ENCODE assay signal across 13 cellular contexts in the genomic region with DNA sequence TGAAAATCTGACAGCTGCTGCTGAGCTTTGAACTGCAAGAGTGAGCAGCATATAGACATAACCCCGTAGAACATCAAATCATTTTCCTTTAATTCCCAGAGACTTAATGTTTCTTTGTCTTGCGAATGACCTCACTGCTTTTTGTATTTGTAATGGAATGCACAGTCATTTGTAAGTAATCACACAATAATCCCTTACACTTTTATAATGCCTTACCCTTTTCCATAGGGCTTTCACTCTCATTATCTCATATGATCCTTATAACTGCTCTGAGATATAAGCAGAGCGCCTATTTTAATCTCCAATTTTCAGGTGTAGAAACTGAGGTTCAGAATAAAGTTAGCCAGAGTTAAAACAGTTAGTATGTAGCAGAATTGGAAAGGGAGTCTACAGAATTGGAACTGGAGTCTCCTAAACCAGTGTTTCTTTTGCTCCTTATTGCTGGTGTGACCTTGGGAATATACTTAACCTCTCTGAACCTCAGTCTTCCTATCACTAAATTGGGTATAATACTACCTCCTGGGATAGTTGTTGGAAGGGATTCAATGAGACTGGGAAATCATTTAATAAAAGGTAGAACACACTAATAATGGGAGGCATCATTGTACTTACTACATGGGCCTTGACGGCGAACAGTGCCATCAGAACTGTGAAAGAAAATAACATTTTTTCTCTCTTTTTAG. TPM values are rescaled to one million over a fixed set of nuclear protein-coding genes. Genes with fewer than 3 reads are reported as not detected.
DNase-seq lines count a peak whose midpoint lies in the region; ATAC-seq and TF ChIP-seq lines count a peak whose summit lies in the region.
"Had no signal": no experiment of that assay in that cellular context is flagged by ENCODE, and none has a peak within 500 bp of the region (broad histone marks: within the 10 kb centered on the region; RNA-seq: fewer than 3 reads in every experiment).

No MANE protein-coding gene starts in this region.

- H4K8ac ChIP-seq in mesenchymal stem cell (ENCODE audit: low read length): no peak overlapping the region

- WGBS in mesenchymal stem cell: 94% methylated on average over 4 of the region's 5 CpGs
- 76 to 94% methylated on average over 3 to 5 of the region's 5 CpGs for WGBS in transverse colon (ENCODE audit: low coverage in 1 of 2), 2 donors

- H2BK120ac ChIP-seq in mesenchymal stem cell (ENCODE audit: low read depth, low read length): peak overlapping the region; percentile 42

- peak overlapping the region; percentile 55 for H3K9ac ChIP-seq in mesenchymal stem cell (ENCODE audit: low read length)

- no peak overlapping the region for H3K23ac ChIP-seq in mesenchymal stem cell (ENCODE audit: low read length in 2 of 2)

- ATAC-seq in left cardiac atrium (no peak), HG03196 (IDR thresholded peaks at IDR 0.05; ENCODE audit: unreplicated experiment) (no peak), GM21786 (IDR thresholded peaks at IDR 0.05; ENCODE audit: unreplicated experiment) (no peak)

- DNase-seq in cardiac muscle cell (ENCODE audit: low read depth in 1 of 2, low spot score in 1 of 2): no peak
- DNase-seq in left cardiac atrium: no peak
- DNase-seq in astrocyte of the spinal cord (ENCODE audit: low read depth, low spot score): peak; percentile 72
- peak; percentile 70 for DNase-seq in mesenchymal stem cell
- no peak for DNase-seq in transverse colon
- DNase-seq in WERI-Rb-1: no peak
- DNase-seq: activated CD4-positive, CD25-positive, alpha-beta regulatory T cell; DMS 273 treated with DMSO at 0.1 percent for 48 hours; NCI-H1436 treated with DMSO at 0.1 percent for 48 hours; NCI-H748 treated with DMSO at 0.1 percent for 48 hours had no signal

- no peak overlapping the region for H2BK15ac ChIP-seq in mesenchymal stem cell (ENCODE audit: low read depth, poor library complexity, severe bottlenecking)

- peak overlapping the region; percentile 97 for H2AK5ac ChIP-seq in mesenchymal stem cell (ENCODE audit: low read length, severe bottlenecking)

- TF ChIP-seq POLR2A in transverse colon (IDR thresholded peaks at IDR 0.05): no peak

- peak overlapping the region; percentile 11 to 59 for H2BK12ac ChIP-seq in mesenchymal stem cell (ENCODE audit: low read length in 2 of 2)

- H3K4ac ChIP-seq in mesenchymal stem cell (ENCODE audit: low read depth in 1 of 2, low read length in 2 of 2): peak overlapping the region in 1 of 2 experiments; percentile 62

- H3K27me3 ChIP-seq in cardiac muscle cell: no peaks in the 10 kb centered on the region
- H3K27me3 ChIP-seq in mesenchymal stem cell (ENCODE audit: control insufficient read depth in 1 of 2, insufficient read depth in 1 of 2, low read length in 2 of 2): no peaks in the 10 kb centered on the region
- H3K27me3 ChIP-seq in transverse colon: no peaks in the 10 kb centered on the region
- H3K27me3 ChIP-seq in WERI-Rb-1 (ENCODE audit: insufficient read depth, low read depth, severe bottlenecking): no peaks in the 10 kb centered on the region

- in situ Hi-C loops in astrocyte of the spinal cord (cut with HindIII; ENCODE audit: low sequenced_read_pairs): no loop called here
- in situ Hi-C loops in transverse colon (cut with MboI; ENCODE audit: low pct_ligation_motif_present in 1 of 4, low pct_unique_long_range_greater_than_20kb in 1 of 4, low sequenced_read_pairs in 3 of 4): no loop called here

- H3K4me1 ChIP-seq in cardiac muscle cell (ENCODE audit: low read depth): peaks cover 19% of the 10 kb centered on the region
- peaks cover 7% of the 10 kb centered on the region for H3K4me1 ChIP-seq in mesenchymal stem cell (ENCODE audit: control insufficient read depth, insufficient read depth, low read depth, low read length)
- peaks cover 21 to 50% (median 29%) of the 10 kb centered on the region in 4 donors for H3K4me1 ChIP-seq in transverse colon

- H3K79me1 ChIP-seq in mesenchymal stem cell (replicated peaks; ENCODE audit: low read length, poor library complexity, severe bottlenecking): peaks cover 23% of the 10 kb centered on the region

- no peak overlapping the region for H2AFZ ChIP-seq in mesenchymal stem cell (ENCODE audit: low read depth, low read length)

- H3K9me3 ChIP-seq in cardiac muscle cell (ENCODE audit: low read depth): no peaks in the 10 kb centered on the region
- H3K9me3 ChIP-seq in mesenchymal stem cell (ENCODE audit: control insufficient read depth, low read length): no peaks in the 10 kb centered on the region
- H3K9me3 ChIP-seq in transverse colon: no peaks in the 10 kb centered on the region
- no peaks in the 10 kb centered on the region for H3K9me3 ChIP-seq in WERI-Rb-1 (ENCODE audit: severe bottlenecking)

- no peak for TF ChIP-seq EP300 in transverse colon (IDR thresholded peaks at IDR 0.05; ENCODE audit: low read depth)

- H3K36me3 ChIP-seq in cardiac muscle cell (no peaks in the 10 kb centered on the region), mesenchymal stem cell (ENCODE audit: control insufficient read depth in 1 of 2, insufficient read depth in 2 of 2, low read depth in 1 of 2, low read length in 2 of 2) (peaks cover 6% of the 10 kb centered on the region in 2 experiments), transverse colon (no peaks in the 10 kb centered on the region), WERI-Rb-1 (no peaks in the 10 kb centered on the region)

- TF ChIP-seq CTCF in cardiac muscle cell (IDR thresholded peaks at IDR 0.05; ENCODE audit: low read depth, low read length) (no peak), astrocyte of the spinal cord (IDR thresholded peaks at IDR 0.05; ENCODE audit: low read depth, low read length) (no peak), transverse colon (IDR thresholded peaks at IDR 0.05) (no peak), WERI-Rb-1 (IDR thresholded peaks at IDR 0.05; ENCODE audit: low read depth, low read length) (no peak)

- intact Hi-C loops in left cardiac atrium (cut with DNase I): no loop called here
- intact Hi-C loops in transverse colon (cut with DNase I; ENCODE audit: low total_unique reads): no loop called here

- H2BK5ac ChIP-seq in mesenchymal stem cell (ENCODE audit: low read depth, low read length, poor library complexity, severe bottlenecking): no peak overlapping the region

- H3K4me3 ChIP-seq in cardiac muscle cell (no peak overlapping the region), astrocyte of the spinal cord (ENCODE audit: low read depth, low read length) (no peak overlapping the region), mesenchymal stem cell (ENCODE audit: insufficient read depth in 1 of 2, low read depth in 1 of 2, low read length in 2 of 2) (no peak overlapping the region), transverse colon (no peak overlapping the region), WERI-Rb-1 (ENCODE audit: low read depth, low read length) (no peak overlapping the region)
- H3K4me3 ChIP-seq: SK-N-MC had no signal

- H4K91ac ChIP-seq in mesenchymal stem cell (ENCODE audit: low read length): no peak overlapping the region

- peak overlapping the region in 1 of 2 experiments; percentile 95 for H3K18ac ChIP-seq in mesenchymal stem cell (ENCODE audit: low read depth in 1 of 2, low read length in 2 of 2)

- H3K14ac ChIP-seq in mesenchymal stem cell (ENCODE audit: low read length in 2 of 2): no peak overlapping the region

- H3K27ac ChIP-seq in cardiac muscle cell (peak overlapping the region; percentile 34), mesenchymal stem cell (ENCODE audit: low read length, poor library complexity, severe bottlenecking) (peak overlapping the region; percentile 88), transverse colon (peak overlapping the region; percentile 85 to 92 (median 86)), WERI-Rb-1 (no peak overlapping the region)
- H3K27ac ChIP-seq: SK-N-MC had no signal

- no peak overlapping the region for H3K4me2 ChIP-seq in mesenchymal stem cell (ENCODE audit: low read length, poor library complexity, severe bottlenecking)

RNA-seq across cellular contexts. Expression of gene LPP, which starts 54.9 kb away (rescaled TPM):
- 31.6 and 45.2 TPM in 2 replicates for total RNA-seq in cardiac muscle cell
- polyA plus RNA-seq in cardiac muscle cell: 21.4 and 37.7 TPM in 2 replicates
- 100 to 1,000 TPM; 152 to 181 TPM for total RNA-seq in left cardiac atrium
- 37.8 TPM for polyA plus RNA-seq in mesenchymal stem cell (2013, experiment 1 of 2)
- polyA plus RNA-seq in mesenchymal stem cell (2013, experiment 2 of 2): 34.1 TPM
- 100 to 1,000 TPM; 207 to 592 (median 406) TPM for total RNA-seq in transverse colon

Comparison
In these comparisons a context has a peak if more than half of its experiments do, and no peak if none do; other contexts are left out.
1. DNase-seq: peak in astrocyte of the spinal cord (single experiment) and mesenchymal stem cell (single experiment); none in cardiac muscle cell (0 of 2), left cardiac atrium (single experiment), transverse colon (single experiment) and WERI-Rb-1 (single experiment).